16 cellular contexts compared by ENCODE assay signal in the genomic region with DNA sequence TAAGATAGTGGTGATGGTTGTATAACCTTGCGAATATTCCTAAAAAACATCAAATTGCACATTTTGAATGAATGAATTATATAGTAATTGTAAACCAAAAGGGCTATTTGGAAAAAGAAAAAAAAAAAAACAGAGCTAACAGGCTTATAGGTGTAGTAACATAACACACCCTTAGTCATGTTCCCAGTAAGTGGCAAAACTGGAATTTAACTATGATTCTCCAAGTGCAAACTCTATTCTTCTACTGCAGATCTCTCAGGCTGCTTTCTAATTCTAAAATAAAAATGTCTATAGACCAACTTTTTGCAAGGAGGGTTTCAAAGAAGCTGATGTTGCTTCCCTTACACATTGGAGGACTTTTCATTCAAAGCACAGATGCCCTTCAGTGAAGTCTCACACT.
DNase-seq lines count a peak whose midpoint lies in the region; ATAC-seq and TF ChIP-seq lines count a peak whose summit lies in the region.
"Had no signal": no experiment of that assay in that cellular context is flagged by ENCODE, and none has a peak within 500 bp of the region (broad histone marks: within the 10 kb centered on the region; RNA-seq: fewer than 3 reads in every experiment).

No MANE protein-coding gene starts in this region.

- POLR2A ChIA-PET in PC-3 (lab: Charles Lee; ENCODE audit: unreplicated experiment) = interaction anchor here (0.5 kb wide), 1 partner anchor 283 kb away, joined by 9 read pairs; no protein-coding TSS in a partner anchor

- H3K9me2 ChIP-seq in PC-3 (replicated peaks; ENCODE audit: low read length) = no peaks in the 10 kb centered on the region

- no peaks in the 10 kb centered on the region for H3F3A ChIP-seq in PC-3 (ENCODE audit: low read length, unreplicated experiment)

- H3K4me3 ChIP-seq in PC-3 (ENCODE audit: low read length) (no peak overlapping the region), RWPE2 (ENCODE audit: severe bottlenecking) (no peak overlapping the region), epithelial cell of esophagus (ENCODE audit: low read length) (no peak overlapping the region), parathyroid adenoma (ENCODE audit: low read depth, low read length) (no peak overlapping the region)
- H3K4me3 ChIP-seq: BLaER1 treated with 17β-estradiol and CSF1 and Interleukin-3, amounts not matched to agents 10 nM and 100 nM; GM23338 had no signal

- no peak overlapping the region for H2AFZ ChIP-seq in PC-3 (ENCODE audit: low read length)
- H2AFZ ChIP-seq in parathyroid adenoma = peak overlapping the region; percentile 12
- H2AFZ ChIP-seq: GM23338 had no signal

- ATAC-seq in PC-3 (no peak; the same call in 1 of the 2 replicates), RWPE2 (ENCODE audit: low read depth) (peak; percentile 63; the same call in 2 of the 3 replicates), HG03432 (IDR thresholded peaks at IDR 0.05; ENCODE audit: unreplicated experiment) (no peak)
- ATAC-seq: GM23338, HepG2 had no signal

- no peak overlapping the region for H3K4me2 ChIP-seq in PC-3 (ENCODE audit: low read length)
- H3K4me2 ChIP-seq in parathyroid adenoma (ENCODE audit: low read length) = no peak overlapping the region
- H3K4me2 ChIP-seq: BLaER1 treated with 17β-estradiol and CSF1 and Interleukin-3, amounts not matched to agents 10 nM and 100 nM; GM23338 had no signal

- no peaks in the 10 kb centered on the region for H4K20me1 ChIP-seq in PC-3 (ENCODE audit: low read length)
- H4K20me1 ChIP-seq: BLaER1 treated with 17β-estradiol and CSF1 and Interleukin-3, amounts not matched to agents 10 nM and 100 nM had no signal

- intact Hi-C loops in PC-3 (cut with micrococcal nuclease) = no loop called here

- H3K27ac ChIP-seq in PC-3 (ENCODE audit: low read length) = no peak overlapping the region
- no peak overlapping the region for H3K27ac ChIP-seq in RWPE2 (ENCODE audit: poor library complexity, severe bottlenecking)
- H3K27ac ChIP-seq in parathyroid adenoma = no peak overlapping the region
- H3K27ac ChIP-seq: BLaER1 treated with 17β-estradiol and CSF1 and Interleukin-3, amounts not matched to agents 10 nM and 100 nM had no signal

- H3K9ac ChIP-seq in PC-3 (ENCODE audit: low read length) (no peak overlapping the region), parathyroid adenoma (no peak overlapping the region)
- H3K9ac ChIP-seq: BLaER1 treated with 17β-estradiol and CSF1 and Interleukin-3, amounts not matched to agents 10 nM and 100 nM had no signal

- CTCF ChIA-PET in PC-3 (lab: Charles Lee) = no interaction called here

- no peaks in the 10 kb centered on the region for H3K9me3 ChIP-seq in PC-3 (ENCODE audit: low read length)
- no peaks in the 10 kb centered on the region for H3K9me3 ChIP-seq in RWPE2 (ENCODE audit: severe bottlenecking)
- no peaks in the 10 kb centered on the region for H3K9me3 ChIP-seq in parathyroid adenoma (ENCODE audit: control insufficient read depth, low read length)
- H3K9me3 ChIP-seq: BLaER1 treated with 17β-estradiol and CSF1 and Interleukin-3, amounts not matched to agents 10 nM and 100 nM had no signal

- H3K4me1 ChIP-seq in PC-3 (ENCODE audit: insufficient read depth, low read length) (peaks cover 4% of the 10 kb centered on the region; the same call in 1 of the 2 replicates), RWPE2 (ENCODE audit: insufficient read depth, poor library complexity, severe bottlenecking) (no peaks in the 10 kb centered on the region), parathyroid adenoma (peaks cover 7% of the 10 kb centered on the region)
- H3K4me1 ChIP-seq: BLaER1 treated with 17β-estradiol and CSF1 and Interleukin-3, amounts not matched to agents 10 nM and 100 nM had no signal

- TF ChIP-seq CTCF in PC-3 (conservative IDR thresholded peaks at IDR 0.05; ENCODE audit: low read depth, low read length) (no peak), RWPE2 (IDR thresholded peaks at IDR 0.05; ENCODE audit: poor library complexity, severe bottlenecking) (no peak), epithelial cell of esophagus (IDR thresholded peaks at IDR 0.05; ENCODE audit: insufficient read depth, low read depth, low read length, missing control alignments) (no peak), parathyroid adenoma (IDR thresholded peaks at IDR 0.05) (no peak)

- H3K27me3 ChIP-seq in PC-3 (ENCODE audit: low read length) = peaks cover 17% of the 10 kb centered on the region
- H3K27me3 ChIP-seq in RWPE2 (ENCODE audit: insufficient read depth, poor library complexity, severe bottlenecking) = peaks cover 3% of the 10 kb centered on the region
- H3K27me3 ChIP-seq in parathyroid adenoma (ENCODE audit: control insufficient read depth, insufficient read depth, low read length) = no peaks in the 10 kb centered on the region
- H3K27me3 ChIP-seq: BLaER1 treated with 17β-estradiol and CSF1 and Interleukin-3, amounts not matched to agents 10 nM and 100 nM had no signal

- BruUV-seq in PC-3 (replicated peaks; lab: Mats Ljungman, UMichigan) = no TSS peak

- H3K79me2 ChIP-seq in PC-3 (ENCODE audit: low read length) (no peaks in the 10 kb centered on the region), parathyroid adenoma (no peaks in the 10 kb centered on the region)

- peak; percentile 63 for DNase-seq in PC-3
- no peak for DNase-seq in RWPE2 (ENCODE audit: low spot score)
- DNase-seq in epithelial cell of esophagus (ENCODE audit: low read depth) = peak; percentile 55
- no peak for DNase-seq in DMS 273 (lab: John Stamatoyannopoulos, UW; ENCODE audit: unreplicated experiment)
- DNase-seq in activated CD4-positive, alpha-beta T cell treated with anti-CD3 and anti-CD28 coated beads for 1 hour = no peak
- DNase-seq in OCI-M1 (lab: John Stamatoyannopoulos, UW) = no peak
- DNase-seq: CD4-positive, alpha-beta memory T cell; DMS153; DMS79 treated with DMSO at 0.1 percent for 48 hours; EL; H7 had no signal

- no peaks in the 10 kb centered on the region for H3K36me3 ChIP-seq in PC-3 (ENCODE audit: low read depth, low read length)
- H3K36me3 ChIP-seq in RWPE2 (ENCODE audit: low read depth) = no peaks in the 10 kb centered on the region
- no peaks in the 10 kb centered on the region for H3K36me3 ChIP-seq in parathyroid adenoma (ENCODE audit: control insufficient read depth, insufficient read depth, low read length)
- H3K36me3 ChIP-seq: BLaER1 treated with 17β-estradiol and CSF1 and Interleukin-3, amounts not matched to agents 10 nM and 100 nM had no signal

Comparison
In these comparisons a context has a peak if more than half of its experiments do, and no peak if none do; other contexts are left out.
1. DNase-seq: peak in PC-3 (single experiment) and epithelial cell of esophagus (single experiment); none in RWPE2 (single experiment), DMS 273 (single experiment), activated CD4-positive, alpha-beta T cell treated with anti-CD3 and anti-CD28 coated beads for 1 hour (single experiment) and OCI-M1 (single experiment).